1 cellular context compared by ENCODE assay signal in the genomic region with DNA sequence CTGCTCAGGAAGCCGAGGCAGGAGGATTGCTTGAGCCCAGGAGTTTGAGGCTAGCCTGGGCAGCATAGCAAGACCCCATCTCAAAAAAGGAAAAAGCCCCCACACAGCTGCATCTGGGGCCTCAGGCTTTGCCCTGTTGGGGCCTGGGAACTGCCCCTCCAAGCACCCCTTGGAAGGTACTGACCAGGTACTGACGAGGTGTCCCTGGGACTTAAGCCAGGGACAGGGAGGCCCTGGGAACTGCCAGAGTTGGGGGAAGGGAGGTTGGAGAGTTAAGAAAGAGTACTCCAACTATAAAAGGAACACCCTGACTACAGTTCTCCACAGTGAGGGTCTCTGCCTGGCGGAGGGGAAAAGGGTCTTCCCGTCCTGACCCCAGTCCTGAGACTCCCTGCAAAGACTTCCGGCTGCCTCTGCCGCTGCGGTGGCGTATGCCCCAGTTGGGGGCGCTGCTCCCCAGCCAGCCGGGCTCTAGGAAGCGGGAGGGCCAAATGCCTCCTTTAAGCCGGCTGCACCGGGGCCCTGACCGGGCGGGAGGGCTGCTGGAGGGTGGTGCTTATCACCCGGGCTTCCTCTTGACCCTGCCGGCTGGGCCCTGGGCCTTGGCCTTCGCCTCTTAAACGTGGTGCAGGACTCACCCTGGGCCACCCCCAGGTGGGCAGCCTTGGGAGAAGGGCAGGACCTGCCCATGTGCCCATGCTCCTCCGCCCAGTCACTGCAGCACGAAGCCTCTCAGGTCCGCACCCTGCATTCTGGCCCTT.
A peak's percentile ranks its signal among the peaks of the same experiment; 100 is the strongest.
TF ChIP-seq lines count a peak whose summit lies in the region.

No MANE protein-coding gene starts in this region.

TF ChIP-seq in HepG2, 621 proteins besides CTCF, POLR2A, EP300 and RAD21 (continued from another document and continues in another):
- TF ChIP-seq TFDP1 (CRISPR knock-in tag; IDR thresholded peaks at IDR 0.05; ENCODE audit: borderline replicate concordance): peak; percentile 53; the same call in 1 of the 2 replicates
- TF ChIP-seq, protein P1, sequence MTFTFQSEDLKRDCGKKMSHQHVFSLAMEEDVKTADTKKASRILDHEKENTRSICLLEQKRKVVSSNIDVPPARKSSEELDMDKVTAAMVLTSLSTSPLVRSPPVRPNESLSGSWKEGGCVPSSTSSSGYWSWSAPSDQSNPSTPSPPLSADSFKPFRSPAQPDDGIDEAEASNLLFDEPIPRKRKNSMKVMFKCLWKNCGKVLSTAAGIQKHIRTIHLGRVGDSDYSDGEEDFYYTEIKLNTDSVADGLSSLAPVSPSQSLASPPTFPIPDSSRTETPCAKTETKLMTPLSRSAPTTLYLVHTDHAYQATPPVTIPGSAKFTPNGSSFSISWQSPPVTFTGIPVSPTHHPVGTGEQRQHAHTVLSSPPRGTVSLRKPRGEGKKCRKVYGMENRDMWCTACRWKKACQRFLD (CRISPR knock-in tag; IDR thresholded peaks at IDR 0.05; ENCODE audit: borderline replicate concordance): 0 out of 2 replicates have a peak, but pooled peaks have one; percentile 21
- TF ChIP-seq HMG20A (CRISPR knock-in tag; IDR thresholded peaks at IDR 0.05; ENCODE audit: borderline replicate concordance): no peak
- no peak for TF ChIP-seq THAP9 (CRISPR knock-in tag; IDR thresholded peaks at IDR 0.05; ENCODE audit: borderline replicate concordance)
- TF ChIP-seq, protein P2, sequence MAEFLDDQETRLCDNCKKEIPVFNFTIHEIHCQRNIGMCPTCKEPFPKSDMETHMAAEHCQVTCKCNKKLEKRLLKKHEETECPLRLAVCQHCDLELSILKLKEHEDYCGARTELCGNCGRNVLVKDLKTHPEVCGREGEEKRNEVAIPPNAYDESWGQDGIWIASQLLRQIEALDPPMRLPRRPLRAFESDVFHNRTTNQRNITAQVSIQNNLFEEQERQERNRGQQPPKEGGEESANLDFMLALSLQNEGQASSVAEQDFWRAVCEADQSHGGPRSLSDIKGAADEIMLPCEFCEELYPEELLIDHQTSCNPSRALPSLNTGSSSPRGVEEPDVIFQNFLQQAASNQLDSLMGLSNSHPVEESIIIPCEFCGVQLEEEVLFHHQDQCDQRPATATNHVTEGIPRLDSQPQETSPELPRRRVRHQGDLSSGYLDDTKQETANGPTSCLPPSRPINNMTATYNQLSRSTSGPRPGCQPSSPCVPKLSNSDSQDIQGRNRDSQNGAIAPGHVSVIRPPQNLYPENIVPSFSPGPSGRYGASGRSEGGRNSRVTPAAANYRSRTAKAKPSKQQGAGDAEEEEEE (CRISPR knock-in tag; IDR thresholded peaks at IDR 0.05; ENCODE audit: borderline replicate concordance): peak; percentile 70; the same call in 1 of the 2 replicates
- no peak for TF ChIP-seq RORA (CRISPR knock-in tag; IDR thresholded peaks at IDR 0.05)
- 0 out of 2 replicates have a peak, but pooled peaks have one; percentile 31 for TF ChIP-seq FOSL1 (CRISPR knock-in tag; IDR thresholded peaks at IDR 0.05; ENCODE audit: borderline replicate concordance)
- TF ChIP-seq SMAD9 (CRISPR knock-in tag; IDR thresholded peaks at IDR 0.05): no peak
- no peak for TF ChIP-seq ZNF841 (CRISPR knock-in tag; IDR thresholded peaks at IDR 0.05; ENCODE audit: borderline replicate concordance)
- TF ChIP-seq MATR3 (CRISPR knock-in tag; IDR thresholded peaks at IDR 0.05): no peak
- no peak for TF ChIP-seq ZNF138 (CRISPR knock-in tag; IDR thresholded peaks at IDR 0.05; ENCODE audit: low read depth)
- no peak for TF ChIP-seq ATAD3A (CRISPR knock-in tag; IDR thresholded peaks at IDR 0.05)
- no peak for TF ChIP-seq ZXDC (CRISPR knock-in tag; IDR thresholded peaks at IDR 0.05)
- peak; percentile 67; the same call in 1 of the 2 replicates for TF ChIP-seq NFKB2 (CRISPR knock-in tag; IDR thresholded peaks at IDR 0.05; ENCODE audit: borderline replicate concordance)
- no peak for TF ChIP-seq NFKBIZ (CRISPR knock-in tag; IDR thresholded peaks at IDR 0.05)
- TF ChIP-seq MAFK (conservative IDR thresholded peaks at IDR 0.05 in 1 of 2, IDR thresholded peaks at IDR 0.05 in 1 of 2; ENCODE audit: low read length in 2 of 2): no peak
- peak; percentile 96 for TF ChIP-seq ETV5 (CRISPR knock-in tag; IDR thresholded peaks at IDR 0.05; ENCODE audit: borderline replicate concordance)
- no peak for TF ChIP-seq ZNF253 (CRISPR knock-in tag; IDR thresholded peaks at IDR 0.05; ENCODE audit: borderline replicate concordance)
- TF ChIP-seq ZHX2 (IDR thresholded peaks at IDR 0.05; ENCODE audit: low read depth): peak; percentile 37; the same call in 1 of the 2 replicates
- no peak for TF ChIP-seq ZHX2 (CRISPR knock-in tag; IDR thresholded peaks at IDR 0.05; ENCODE audit: borderline replicate concordance)
- TF ChIP-seq, protein P3, sequence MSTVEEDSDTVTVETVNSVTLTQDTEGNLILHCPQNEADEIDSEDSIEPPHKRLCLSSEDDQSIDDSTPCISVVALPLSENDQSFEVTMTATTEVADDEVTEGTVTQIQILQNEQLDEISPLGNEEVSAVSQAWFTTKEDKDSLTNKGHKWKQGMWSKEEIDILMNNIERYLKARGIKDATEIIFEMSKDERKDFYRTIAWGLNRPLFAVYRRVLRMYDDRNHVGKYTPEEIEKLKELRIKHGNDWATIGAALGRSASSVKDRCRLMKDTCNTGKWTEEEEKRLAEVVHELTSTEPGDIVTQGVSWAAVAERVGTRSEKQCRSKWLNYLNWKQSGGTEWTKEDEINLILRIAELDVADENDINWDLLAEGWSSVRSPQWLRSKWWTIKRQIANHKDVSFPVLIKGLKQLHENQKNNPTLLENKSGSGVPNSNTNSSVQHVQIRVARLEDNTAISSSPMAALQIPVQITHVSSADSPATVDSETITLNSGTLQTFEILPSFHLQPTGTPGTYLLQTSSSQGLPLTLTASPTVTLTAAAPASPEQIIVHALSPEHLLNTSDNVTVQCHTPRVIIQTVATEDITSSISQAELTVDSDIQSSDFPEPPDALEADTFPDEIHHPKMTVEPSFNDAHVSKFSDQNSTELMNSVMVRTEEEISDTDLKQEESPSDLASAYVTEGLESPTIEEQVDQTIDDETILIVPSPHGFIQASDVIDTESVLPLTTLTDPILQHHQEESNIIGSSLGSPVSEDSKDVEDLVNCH (CRISPR knock-in tag; IDR thresholded peaks at IDR 0.05): no peak
- peak; percentile 65 for TF ChIP-seq ZNF274 (CRISPR knock-in tag; IDR thresholded peaks at IDR 0.05)
- no peak for TF ChIP-seq HNF4G (IDR thresholded peaks at IDR 0.05; ENCODE audit: borderline replicate concordance, low read depth, low read length)
- TF ChIP-seq HNF4G (CRISPR knock-in tag; IDR thresholded peaks at IDR 0.05; ENCODE audit: borderline replicate concordance, low read depth): no peak
- TF ChIP-seq ZKSCAN1 (IDR thresholded peaks at IDR 0.05; ENCODE audit: low read length): no peak
- TF ChIP-seq ERF (CRISPR knock-in tag; IDR thresholded peaks at IDR 0.05): peak; percentile 66; the same call in 1 of the 2 replicates
- TF ChIP-seq ZNF263 (CRISPR knock-in tag; IDR thresholded peaks at IDR 0.05): peak; percentile 51
- no peak for TF ChIP-seq SP1 (IDR thresholded peaks at IDR 0.05)
- peak; percentile 43; the same call in 1 of the 2 replicates for TF ChIP-seq SP1 (CRISPR knock-in tag; IDR thresholded peaks at IDR 0.05)
- no peak for TF ChIP-seq TCF7 (IDR thresholded peaks at IDR 0.05; ENCODE audit: low read depth)
- TF ChIP-seq ZNF562 (CRISPR knock-in tag; IDR thresholded peaks at IDR 0.05; ENCODE audit: borderline replicate concordance): no peak
- no peak for TF ChIP-seq ZNF569 (CRISPR knock-in tag; IDR thresholded peaks at IDR 0.05; ENCODE audit: borderline replicate concordance)
